ENCODE assay signal across 19 cellular contexts in the genomic region with DNA sequence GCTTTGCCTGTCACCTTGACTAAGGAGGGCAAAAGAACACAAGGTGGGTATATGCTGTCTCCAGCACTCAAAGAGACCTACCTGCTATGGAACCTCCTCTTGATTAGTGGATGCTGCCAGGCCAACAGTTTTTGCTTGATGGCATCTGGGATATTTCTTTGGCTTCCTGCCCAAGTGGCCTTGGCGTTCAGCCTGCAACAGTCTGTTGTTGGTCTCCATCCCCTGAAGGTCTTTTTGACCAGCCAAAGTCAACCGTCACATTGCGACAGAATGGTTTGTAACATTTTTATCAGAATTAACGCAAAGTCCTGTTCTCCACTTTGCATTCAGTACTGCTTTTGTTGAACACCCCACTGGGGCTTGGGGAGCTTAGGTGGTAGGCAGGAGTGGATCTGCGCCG. TPM values are rescaled to one million over a fixed set of nuclear protein-coding genes. Genes with fewer than 3 reads are reported as not detected.
A peak's percentile ranks its signal among the peaks of the same experiment; 100 is the strongest.
DNase-seq lines count a peak whose midpoint lies in the region; TF ChIP-seq lines count a peak whose summit lies in the region.
"Had no signal": no experiment of that assay in that cellular context is flagged by ENCODE, and none has a peak within 500 bp of the region (broad histone marks: within the 10 kb centered on the region; RNA-seq: fewer than 3 reads in every experiment).

No MANE protein-coding gene starts in this region.

- H3K4me1 ChIP-seq in breast epithelium: no peaks in the 10 kb centered on the region
- peaks cover 0 to 23% (median 11%) of the 10 kb centered on the region in 4 donors for H3K4me1 ChIP-seq in stomach
- H3K4me1 ChIP-seq in sigmoid colon: no peaks in the 10 kb centered on the region

- TF ChIP-seq EP300 in stomach (IDR thresholded peaks at IDR 0.05) (no peak), sigmoid colon (IDR thresholded peaks at IDR 0.05) (no peak)

- TF ChIP-seq POLR2A in breast epithelium (IDR thresholded peaks at IDR 0.05) (no peak), stomach (IDR thresholded peaks at IDR 0.05) (no peak), sigmoid colon (IDR thresholded peaks at IDR 0.05) (no peak)

- no peaks in the 10 kb centered on the region for H3K9me3 ChIP-seq in breast epithelium
- H3K9me3 ChIP-seq in stomach: no peaks in the 10 kb centered on the region
- no peaks in the 10 kb centered on the region for H3K9me3 ChIP-seq in sigmoid colon

- peak overlapping the region; percentile 36 to 46 for H3K27ac ChIP-seq in breast epithelium
- H3K27ac ChIP-seq in stomach: no peak overlapping the region
- no peak overlapping the region for H3K27ac ChIP-seq in sigmoid colon
- H3K27ac ChIP-seq: RWPE1 had no signal

- intact Hi-C loops in breast epithelium (cut with DNase I; ENCODE audit: low total_unique reads): no loop called here
- intact Hi-C loops in MCF 10A (cut with micrococcal nuclease): no loop called here
- intact Hi-C loops in stomach (cut with DNase I; ENCODE audit: low total_unique reads): no loop called here
- intact Hi-C loops in sigmoid colon (cut with DNase I): no loop called here

- CTCF ChIA-PET in MCF 10A (lab: Yijun Ruan, JAX): interaction anchor here (0.9 to 1.9 kb wide), 3 partner anchors 13 to 53 kb away, joined by 3 to 10 read pairs (median 3); no protein-coding TSS in a partner anchor

- 66 to 80% (median 71%) methylated on average over 6 of the region's 6 CpGs for WGBS in stomach, 5 donors
- 88 to 93% methylated on average over 6 of the region's 6 CpGs for WGBS in sigmoid colon, 2 donors

- DNase-seq in breast epithelium (ENCODE audit: low spot score in 2 of 2) (peak; percentile 44 to 74), MCF 10A (ENCODE audit: unreplicated experiment) (no peak), MV-4-11 (lab: John Stamatoyannopoulos, UW) (peak; percentile 30), cerebellar cortex (ENCODE audit: low spot score) (peak; percentile 44), stomach (peak; percentile 40), sigmoid colon (no peak), NCI-H1048 (lab: John Stamatoyannopoulos, UW) (no peak)
- no peak for DNase-seq in stimulated activated CD8-positive, alpha-beta memory T cell treated with anti-CD3 and anti-CD28 coated beads, Interleukin-4, amount 100 ng/mL, for 48 hours
- DNase-seq: CD4-positive, CD25-positive, alpha-beta regulatory T cell; DMS79 treated with DMSO at 0.1 percent for 48 hours; H7; NCI-H1417; NCI-H1694 treated with DMSO at 0.1 percent for 48 hours; NCI-H2081 treated with DMSO at 0.1 percent for 48 hours; NCI-H2171 treated with DMSO at 0.1 percent for 48 hours; NCI-H526 treated with DMSO at 0.1 percent for 48 hours; SIG-M5 had no signal

- no peak overlapping the region for H3K4me3 ChIP-seq in breast epithelium
- H3K4me3 ChIP-seq in stomach: no peak overlapping the region
- H3K4me3 ChIP-seq in sigmoid colon: no peak overlapping the region
- H3K4me3 ChIP-seq: GM12878 had no signal

- H3K4me1 Mint-ChIP-seq in MCF 10A (ENCODE audit: insufficient read depth, unreplicated experiment): peaks cover 9% of the 10 kb centered on the region

- TF ChIP-seq CTCF in breast epithelium (IDR thresholded peaks at IDR 0.05) (no peak), MCF 10A (IDR thresholded peaks at IDR 0.05; ENCODE audit: unreplicated experiment) (no peak), stomach (IDR thresholded peaks at IDR 0.05) (no peak), sigmoid colon (IDR thresholded peaks at IDR 0.05) (no peak)

- no TSS peak for BruUV-seq in MCF 10A (replicated peaks; lab: Mats Ljungman, UMichigan)

- H3K27ac Mint-ChIP-seq in MCF 10A (ENCODE audit: low read depth, unreplicated experiment): no peak overlapping the region
- H3K27ac Mint-ChIP-seq: CD4-positive, CD25-positive, alpha-beta regulatory T cell had no signal

- no peak overlapping the region for H3K4me3 Mint-ChIP-seq in MCF 10A (ENCODE audit: unreplicated experiment)
- H3K4me3 Mint-ChIP-seq: CD4-positive, CD25-positive, alpha-beta regulatory T cell had no signal

- H3K36me3 ChIP-seq in breast epithelium (no peaks in the 10 kb centered on the region), stomach (no peaks in the 10 kb centered on the region), sigmoid colon (no peaks in the 10 kb centered on the region)

- no peaks in the 10 kb centered on the region for H3K9me3 Mint-ChIP-seq in MCF 10A (ENCODE audit: unreplicated experiment)

- H3K36me3 Mint-ChIP-seq in MCF 10A (ENCODE audit: insufficient read depth, unreplicated experiment): no peaks in the 10 kb centered on the region

- H3K27me3 ChIP-seq in breast epithelium (no peaks in the 10 kb centered on the region), stomach (no peaks in the 10 kb centered on the region), sigmoid colon (no peaks in the 10 kb centered on the region)

- no peaks in the 10 kb centered on the region for H3K27me3 Mint-ChIP-seq in MCF 10A (ENCODE audit: insufficient read depth, unreplicated experiment)
- H3K27me3 Mint-ChIP-seq: CD4-positive, CD25-positive, alpha-beta regulatory T cell had no signal

- POLR2A ChIA-PET in MCF 10A (lab: Yijun Ruan, JAX): interaction anchor here (1.0 to 1.3 kb wide), 2 partner anchors 11 to 14 kb away, joined by 3 read pairs; no protein-coding TSS in a partner anchor

RNA-seq across cellular contexts. Expression of a gene that starts 37.1 kb away (rescaled TPM):
- 10 to 100 TPM; 35.1 to 53.6 (median 51.8) TPM for total RNA-seq in breast epithelium
- 20.8 and 28.0 TPM in 2 replicates for total RNA-seq in MCF 10A (2022)
- 100 to 1,000 TPM in 1 of 5 donors, 10 to 100 TPM in 4; 10.3 to 122 (median 18.7) TPM for total RNA-seq in stomach
- polyA plus RNA-seq in stomach: 100 to 1,000 TPM; 126 to 146 (median 129) TPM
- 10 to 100 TPM; 19.6 to 88.0 (median 22.9) TPM for total RNA-seq in sigmoid colon
- polyA plus RNA-seq in sigmoid colon: 100 to 1,000 TPM in 2 of 3 donors, 10 to 100 TPM in 1; 97.9 to 230 (median 161) TPM

RNA-seq across cellular contexts. Expression of a gene that starts 39.3 kb away (rescaled TPM):
- total RNA-seq in breast epithelium (10 to 100 TPM; 40.6 to 62.3 (median 59.3) TPM), MCF 10A (2022) (33.4 and 44.8 TPM in 2 replicates), stomach (100 to 1,000 TPM in 1 of 5 donors, 10 to 100 TPM in 4; 29.7 to 196 (median 39.7) TPM), sigmoid colon (10 to 100 TPM; 41.0 to 56.6 (median 47.9) TPM)
- polyA plus RNA-seq in stomach (10 to 100 TPM; 32.2 to 51.4 (median 37.3) TPM), sigmoid colon (10 to 100 TPM; 42.0 to 49.5 (median 47.3) TPM)

RNA-seq across cellular contexts. Expression of a gene that starts 53.8 kb away (rescaled TPM):
- 1 to 10 TPM; 1.3 to 1.9 (median 1.4) TPM for total RNA-seq in breast epithelium
- 0.93 and 1.1 TPM in 2 replicates for total RNA-seq in MCF 10A (2022)
- total RNA-seq in stomach: 1 to 10 TPM in 1 of 5 donors, under 1 TPM in 1, not detected in 3; 0.87 to 1.3 TPM
- under 1 TPM; 0.12 to 0.43 (median 0.15) TPM for polyA plus RNA-seq in stomach
- total RNA-seq in sigmoid colon: 1 to 10 TPM in 1 of 4 donors, under 1 TPM in 3; 0.28 to 1.1 (median 0.34) TPM
- under 1 TPM in 2 of 3 donors, not detected in 1; under 0.01 to 0.31 TPM for polyA plus RNA-seq in sigmoid colon

Comparison
In these comparisons a context has a peak if more than half of its experiments do, and no peak if none do; other contexts are left out.
1. DNase-seq: peak in breast epithelium (2 of 2), MV-4-11 (single experiment), cerebellar cortex (single experiment) and stomach (single experiment); none in MCF 10A (single experiment), sigmoid colon (single experiment), stimulated activated CD8-positive, alpha-beta memory T cell treated with anti-CD3 and anti-CD28 coated beads, Interleukin-4, amount 100 ng/mL, for 48 hours (single experiment) and NCI-H1048 (single experiment).
2. H3K27ac ChIP-seq: peak in breast epithelium (2 of 2); none in stomach (0 of 5) and sigmoid colon (0 of 4).